1 cellular context compared by ENCODE assay signal in genomic region chr17:78607061-78607460, GRCh38.
TF ChIP-seq lines count a peak whose summit lies in the region.

No MANE protein-coding gene starts in this region.

TF ChIP-seq in A549, 52 proteins besides CTCF, POLR2A, EP300 and RAD21:
- TF ChIP-seq CBX2 (IDR thresholded peaks at IDR 0.05; ENCODE audit: borderline replicate concordance, low read depth) = no peak
- no peak for TF ChIP-seq REST (IDR thresholded peaks at IDR 0.05)
- TF ChIP-seq HOXA7 (CRISPR knock-in tag; IDR thresholded peaks at IDR 0.05) = no peak
- TF ChIP-seq RNF2 (IDR thresholded peaks at IDR 0.05; ENCODE audit: borderline replicate concordance, low read depth) = no peak
- no peak for TF ChIP-seq FOSL2 (IDR thresholded peaks at IDR 0.05)
- TF ChIP-seq FOSL2 (CRISPR knock-in tag; IDR thresholded peaks at IDR 0.05) = no peak
- TF ChIP-seq RARB (CRISPR knock-in tag; IDR thresholded peaks at IDR 0.05) = no peak
